In the genomic region with DNA sequence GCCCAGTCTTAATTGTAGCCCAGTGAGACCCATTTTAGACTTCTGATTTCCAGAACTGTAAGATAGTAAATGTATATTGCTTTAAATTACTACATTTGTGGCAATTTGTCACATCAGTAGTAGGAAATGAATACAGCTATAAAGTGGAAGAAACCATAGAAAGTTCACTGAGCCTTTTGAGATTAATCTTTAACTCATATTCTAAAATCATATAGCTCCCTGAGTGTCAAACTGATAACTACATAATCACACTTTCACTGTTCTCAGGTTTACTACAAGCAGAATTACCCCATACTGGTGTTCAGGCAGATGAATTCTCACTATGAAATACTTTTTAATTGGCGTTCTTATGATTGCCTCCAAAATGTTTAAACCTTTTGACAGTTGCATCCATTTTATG, we compare ENCODE assay signal across 8 cellular contexts. TPM values are rescaled to one million over a fixed set of nuclear protein-coding genes. Genes with fewer than 3 reads are reported as not detected.
"Had no signal": no experiment of that assay in that cellular context is flagged by ENCODE, and none has a peak within 500 bp of the region (broad histone marks: within the 10 kb centered on the region; RNA-seq: fewer than 3 reads in every experiment).

No MANE protein-coding gene starts in this region.

- H2AFZ ChIP-seq: GM23338 had no signal

- H3K4me3 ChIP-seq: GM23338 had no signal

- H3K4me2 ChIP-seq: GM23338 had no signal

- DNase-seq: H9, HCEC 1CT, IMR-90 had no signal

- FAIRE-seq: H1, H54, HTR-8/SVneo had no signal

- ATAC-seq: GM23338 had no signal

RNA-seq across cellular contexts. Expression of a gene that starts 42.8 kb away (rescaled TPM):
- total RNA-seq: HT-29 had no signal
- polyA plus RNA-seq: IMR-90 had no signal
